8 cellular contexts compared by ENCODE assay signal in the genomic region with DNA sequence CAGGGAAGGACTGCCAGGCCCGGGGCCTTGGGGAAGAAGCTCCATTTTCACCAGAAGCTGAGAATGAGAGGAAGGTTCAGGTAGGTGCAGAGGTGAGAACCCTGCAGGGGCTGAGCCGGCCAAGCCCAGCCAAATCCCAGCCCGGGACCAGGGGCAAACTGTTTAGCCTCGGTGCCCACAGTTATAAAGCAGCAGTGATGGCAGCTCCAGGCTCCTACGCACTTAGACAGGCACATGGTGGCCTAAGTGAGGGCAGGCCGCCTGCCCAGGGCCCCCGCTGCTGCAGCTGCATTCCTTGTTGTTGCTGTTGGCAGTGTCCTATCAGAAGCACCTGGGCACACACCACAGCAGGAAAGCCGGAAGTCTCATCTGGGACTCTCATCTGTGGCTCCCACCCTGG.
"Had no signal": no experiment of that assay in that cellular context is flagged by ENCODE, and none has a peak within 500 bp of the region (broad histone marks: within the 10 kb centered on the region; RNA-seq: fewer than 3 reads in every experiment).

No MANE protein-coding gene starts in this region.

- FAIRE-seq: H1, H54, HTR-8/SVneo, K562 had no signal

- H3K4me3 ChIP-seq: GM23338, K562 had no signal

- DNase-seq: H9, HCEC 1CT, IMR-90 had no signal

- H2AFZ ChIP-seq: GM23338 had no signal

- H3K4me2 ChIP-seq: GM23338 had no signal

- ATAC-seq: GM23338, K562 had no signal
